Comparison of ENCODE assay signal across 2 cellular contexts in the genomic region with DNA sequence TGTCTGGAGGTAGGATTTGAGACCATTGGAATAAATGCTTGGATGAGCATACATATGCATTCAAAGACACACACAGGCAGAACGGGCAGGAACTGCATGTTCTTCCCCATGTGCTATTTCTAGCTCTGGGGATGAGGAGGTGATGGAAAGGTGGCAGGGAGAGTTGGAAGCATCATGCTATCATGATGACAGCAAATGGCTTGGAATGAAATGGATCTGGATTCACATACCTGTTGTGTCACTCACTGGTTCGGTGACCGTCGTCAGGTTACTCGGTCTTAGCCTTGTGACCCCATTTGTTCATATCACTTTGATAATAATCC.
TF ChIP-seq lines count a peak whose summit lies in the region.

No MANE protein-coding gene starts in this region.

TF ChIP-seq in GM23338, 12 proteins besides CTCF, POLR2A, EP300 and RAD21:
- TF ChIP-seq, protein P1, sequence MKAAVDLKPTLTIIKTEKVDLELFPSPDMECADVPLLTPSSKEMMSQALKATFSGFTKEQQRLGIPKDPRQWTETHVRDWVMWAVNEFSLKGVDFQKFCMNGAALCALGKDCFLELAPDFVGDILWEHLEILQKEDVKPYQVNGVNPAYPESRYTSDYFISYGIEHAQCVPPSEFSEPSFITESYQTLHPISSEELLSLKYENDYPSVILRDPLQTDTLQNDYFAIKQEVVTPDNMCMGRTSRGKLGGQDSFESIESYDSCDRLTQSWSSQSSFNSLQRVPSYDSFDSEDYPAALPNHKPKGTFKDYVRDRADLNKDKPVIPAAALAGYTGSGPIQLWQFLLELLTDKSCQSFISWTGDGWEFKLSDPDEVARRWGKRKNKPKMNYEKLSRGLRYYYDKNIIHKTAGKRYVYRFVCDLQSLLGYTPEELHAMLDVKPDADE (IDR thresholded peaks at IDR 0.05): no peak

TF ChIP-seq in H1, 55 proteins besides CTCF, POLR2A, EP300 and RAD21 (continued from another document):
- TF ChIP-seq SP1 (IDR thresholded peaks at IDR 0.05; ENCODE audit: low read depth, low read length) (no peak), EZH2 (IDR thresholded peaks at IDR 0.05; ENCODE audit: low read depth, low read length, severe bottlenecking) (no peak), SUZ12 (IDR thresholded peaks at IDR 0.05; ENCODE audit: low read length) (no peak)
TF ChIP-seq in H1: peak in this region for 0.
